In genomic region chr6:143135797-143136561, GRCh38 we compare ENCODE assay signal across 31 cellular contexts.
DNase-seq lines count a peak whose midpoint lies in the region; ATAC-seq and TF ChIP-seq lines count a peak whose summit lies in the region.
"Had no signal": no experiment of that assay in that cellular context is flagged by ENCODE, and none has a peak within 500 bp of the region (broad histone marks: within the 10 kb centered on the region; RNA-seq: fewer than 3 reads in every experiment).

No MANE protein-coding gene starts in this region.

- WGBS in mammary epithelial cell (ENCODE audit: low coverage, missing lambda C conversion rate), result 85% methylated on average over 3 of the region's 3 CpGs

- ATAC-seq in T-cell (replicated peaks in 1 of 4) (peak in 2 of 4 experiments; percentile 32 to 49), GM18517 (IDR thresholded peaks at IDR 0.05; ENCODE audit: unreplicated experiment) (no peak), HG03520 (IDR thresholded peaks at IDR 0.05; ENCODE audit: unreplicated experiment) (no peak)
- ATAC-seq: body of pancreas, heart right ventricle, psoas muscle, sciatic nerve had no signal

- H3K9me3 Mint-ChIP-seq in MCF 10A (ENCODE audit: unreplicated experiment) (peaks cover 6% of the 10 kb centered on the region), T-cell (peaks cover 0 to 18% (median 12%) of the 10 kb centered on the region in 3 donors)

- peaks cover 4% of the 10 kb centered on the region for H3K9me3 ChIP-seq in mammary epithelial cell (replicated peaks; ENCODE audit: insufficient read depth, low read length)
- H3K9me3 ChIP-seq: adrenal gland had no signal

- in situ Hi-C loops in mammary epithelial cell (cut with MboI; ENCODE audit: low sequenced_read_pairs in 2 of 2), result no loop called here

- peaks cover 17% of the 10 kb centered on the region for H3K36me3 ChIP-seq in mammary epithelial cell (ENCODE audit: insufficient read depth, low read length)
- H3K36me3 ChIP-seq: adrenal gland had no signal

- H3K27me3 ChIP-seq in mammary epithelial cell (ENCODE audit: insufficient read depth, low read length), result no peaks in the 10 kb centered on the region
- H3K27me3 ChIP-seq: adrenal gland, body of pancreas, esophagus muscularis mucosa, heart right ventricle, MG63 had no signal

- H3K27ac Mint-ChIP-seq in MCF 10A (ENCODE audit: low read depth, unreplicated experiment), result peak overlapping the region; percentile 9
- H3K27ac Mint-ChIP-seq in T-cell, result peak overlapping the region; percentile 6 to 88
- H3K27ac Mint-ChIP-seq: activated CD4-positive, alpha-beta T cell treated with anti-CD3 and anti-CD28 coated beads, Interleukin-2, amount 10 ng/mL, durations not matched to agents 7 days and 5 days; endodermal cell; GM23338; mesothelial cell of epicardium; naive B cell; type B pancreatic cell had no signal

- no peak overlapping the region for H3K27ac ChIP-seq in mammary epithelial cell (ENCODE audit: insufficient read depth, low read depth, low read length)
- H3K27ac ChIP-seq: adrenal gland, body of pancreas, esophagus muscularis mucosa, heart right ventricle, psoas muscle had no signal

- H2AFZ ChIP-seq in mammary epithelial cell (ENCODE audit: low read depth, low read length), result no peak overlapping the region
- H2AFZ ChIP-seq: GM23338 had no signal

- no peak overlapping the region for H3K4me3 ChIP-seq in mammary epithelial cell (replicated peaks in 1 of 3; ENCODE audit: insufficient read depth in 1 of 3, low read depth in 2 of 3, low read length in 3 of 3)
- H3K4me3 ChIP-seq: adrenal gland, body of pancreas, esophagus muscularis mucosa, GM23338, heart right ventricle, MG63, psoas muscle had no signal

- dilution Hi-C loops in mammary epithelial cell (cut with HindIII; ENCODE audit: low sequenced_read_pairs), result loop anchor here (5.0 kb wide), 1 partner anchor 66 kb away; no protein-coding TSS in a partner anchor

- intact Hi-C loops in MCF 10A (cut with micrococcal nuclease), result no loop called here
- intact Hi-C loops in mammary epithelial cell (cut with micrococcal nuclease), result no loop called here

- H3K9ac ChIP-seq in mammary epithelial cell (ENCODE audit: insufficient read depth, low read length), result no peak overlapping the region

- H3K4me3 Mint-ChIP-seq in MCF 10A (ENCODE audit: unreplicated experiment) (no peak overlapping the region), T-cell (peak overlapping the region in 2 of 3 donors; percentile 8 to 38)
- H3K4me3 Mint-ChIP-seq: activated CD4-positive, alpha-beta T cell treated with anti-CD3 and anti-CD28 coated beads, Interleukin-2, amount 10 ng/mL, durations not matched to agents 7 days and 5 days; central memory CD8-positive, alpha-beta T cell; endodermal cell; GM23338; mesothelial cell of epicardium; naive B cell; type B pancreatic cell had no signal

- CTCF ChIA-PET in MCF 10A (lab: Yijun Ruan, JAX), result interaction anchor here (0.8 kb wide), 1 partner anchor 19 kb away, joined by 3 read pairs; no protein-coding TSS in a partner anchor
- CTCF ChIA-PET in mammary epithelial cell (lab: Charles Lee; ENCODE audit: low non-redundant PET), result no interaction called here
- CTCF ChIA-PET in T-cell (lab: Charles Lee), result no interaction called here

- peaks cover 3% of the 10 kb centered on the region for H3K79me2 ChIP-seq in mammary epithelial cell (ENCODE audit: insufficient read depth, low read length)

- POLR2A ChIA-PET in MCF 10A (lab: Yijun Ruan, JAX) (interaction anchor here (1.2 kb wide), 1 partner anchor 8 kb away, joined by 3 read pairs; no protein-coding TSS in a partner anchor), T-cell (lab: Charles Lee) (no interaction called here)

- H3K4me2 ChIP-seq in mammary epithelial cell (ENCODE audit: insufficient read depth, low read depth, low read length), result no peak overlapping the region
- H3K4me2 ChIP-seq: GM23338 had no signal

- BruUV-seq in MCF 10A (replicated peaks; lab: Mats Ljungman, UMichigan) (no TSS peak), mammary epithelial cell (replicated peaks; lab: Mats Ljungman, UMichigan) (no TSS peak)

- TF ChIP-seq CTCF in MCF 10A (IDR thresholded peaks at IDR 0.05; ENCODE audit: unreplicated experiment) (no peak), mammary epithelial cell (conservative IDR thresholded peaks at IDR 0.05 in 1 of 2, IDR thresholded peaks at IDR 0.05 in 1 of 2; ENCODE audit: extremely low read depth in 1 of 2, insufficient read depth in 1 of 2, low read depth in 1 of 2, low read length in 2 of 2) (no peak)

- H3K4me1 ChIP-seq in mammary epithelial cell (ENCODE audit: insufficient read depth, low read length), result no peaks in the 10 kb centered on the region
- H3K4me1 ChIP-seq: body of pancreas, psoas muscle had no signal

- H4K20me1 ChIP-seq in mammary epithelial cell (ENCODE audit: insufficient read depth, low read length), result no peaks in the 10 kb centered on the region

- DNase-seq in MCF 10A (ENCODE audit: unreplicated experiment) (no peak), mammary epithelial cell (no peak), T-cell (no peak), fibroblast of peridontal ligament (ENCODE audit: extremely low read depth) (peak; percentile 18), COLO829 (ENCODE audit: low spot score) (no peak)
- DNase-seq: activated CD4-positive, alpha-beta T cell treated with anti-CD3 and anti-CD28 coated beads, Interleukin-2, amount 10 ng/mL, durations not matched to agents 7 days and 5 days; activated effector memory CD4-positive, alpha-beta T cell treated with anti-CD3 and anti-CD28 coated beads, Interleukin-2, amount 50 U/mL, for 16 hours; adrenal gland; body of pancreas; foreskin melanocyte; heart right ventricle; KBM-7; MG63; naive B cell; NCI-H1105 treated with DMSO at 0.1 percent for 48 hours; NCI-H1930; NCI-H2171 treated with DMSO at 0.1 percent for 48 hours; NCI-H510A; psoas muscle; SIG-M5; SW 1271; T-helper 9 cell had no signal

- peaks cover 17% of the 10 kb centered on the region for H3K4me1 Mint-ChIP-seq in MCF 10A (ENCODE audit: insufficient read depth, unreplicated experiment)
- peaks cover 23 to 29% (median 28%) of the 10 kb centered on the region in 3 donors for H3K4me1 Mint-ChIP-seq in T-cell
- H3K4me1 Mint-ChIP-seq: endodermal cell, GM23338, mesothelial cell of epicardium had no signal

- H3K36me3 Mint-ChIP-seq in MCF 10A (ENCODE audit: insufficient read depth, unreplicated experiment) (peaks cover 46% of the 10 kb centered on the region), T-cell (peaks cover 32% of the 10 kb centered on the region)

- H3K27me3 Mint-ChIP-seq in MCF 10A (ENCODE audit: insufficient read depth, unreplicated experiment), result no peaks in the 10 kb centered on the region
- no peaks in the 10 kb centered on the region for H3K27me3 Mint-ChIP-seq in T-cell
- H3K27me3 Mint-ChIP-seq: activated CD4-positive, alpha-beta T cell treated with anti-CD3 and anti-CD28 coated beads, Interleukin-2, amount 10 ng/mL, durations not matched to agents 7 days and 5 days; central memory CD8-positive, alpha-beta T cell; naive B cell; type B pancreatic cell had no signal
